Comparison of ENCODE assay signal across 9 cellular contexts in the genomic region with DNA sequence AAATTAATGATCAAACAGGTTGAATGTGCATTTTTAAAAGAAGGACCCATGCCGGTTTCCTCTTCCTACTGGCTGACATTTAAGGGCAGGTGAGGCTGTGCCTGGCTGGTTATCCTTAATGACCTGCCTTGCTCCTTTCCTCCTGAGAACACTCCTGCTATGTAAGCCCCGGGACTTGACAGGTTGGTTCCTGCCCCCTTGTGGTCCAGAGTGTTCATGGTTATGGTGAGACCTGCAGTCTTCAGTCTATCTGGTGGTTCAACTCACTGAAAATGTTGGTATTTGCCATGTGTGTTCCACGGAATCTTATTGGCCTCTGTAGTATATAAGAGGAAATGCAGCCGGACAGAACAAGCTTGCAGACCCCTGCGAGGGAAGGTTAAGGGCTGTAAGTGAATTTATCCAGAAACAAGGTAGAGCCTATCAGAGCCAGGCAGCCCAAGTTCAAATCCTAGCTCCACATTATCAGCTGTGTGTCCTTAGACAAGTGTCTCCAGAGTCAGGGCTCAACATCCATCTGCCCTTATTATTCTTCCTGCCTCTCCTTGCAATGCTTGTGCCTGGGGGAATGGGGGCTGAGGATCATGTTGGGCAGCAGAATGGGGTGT. TPM values are rescaled to one million over a fixed set of nuclear protein-coding genes. Genes with fewer than 3 reads are reported as not detected.
DNase-seq lines count a peak whose midpoint lies in the region; ATAC-seq and TF ChIP-seq lines count a peak whose summit lies in the region.
"Had no signal": no experiment of that assay in that cellular context is flagged by ENCODE, and none has a peak within 500 bp of the region (broad histone marks: within the 10 kb centered on the region; RNA-seq: fewer than 3 reads in every experiment).

No MANE protein-coding gene starts in this region.

- peak; percentile 44 for ATAC-seq in activated CD4-positive, alpha-beta T cell treated with anti-CD3 and anti-CD28 coated beads for 36 hours
- no peak for ATAC-seq in GM19324 (IDR thresholded peaks at IDR 0.05; ENCODE audit: low FRiP score, unreplicated experiment)
- ATAC-seq: CD8-positive, alpha-beta T cell had no signal

- H3K36me3 Mint-ChIP-seq in activated CD4-positive, alpha-beta T cell treated with anti-CD3 and anti-CD28 coated beads for 36 hours (ENCODE audit: low read depth), result no peaks in the 10 kb centered on the region
- no peaks in the 10 kb centered on the region for H3K36me3 Mint-ChIP-seq in nephron (ENCODE audit: low read depth)
- H3K36me3 Mint-ChIP-seq: CD8-positive, alpha-beta T cell had no signal

- peak; percentile 53 for DNase-seq in activated CD4-positive, alpha-beta T cell treated with anti-CD3 and anti-CD28 coated beads for 36 hours
- DNase-seq in activated CD4-positive, alpha-beta T cell treated with anti-CD3 and anti-CD28 coated beads for 1 hour, result no peak
- DNase-seq in M059J (ENCODE audit: low read depth) (peak; percentile 66), RWPE1 (ENCODE audit: low spot score) (peak; percentile 85), dorsolateral prefrontal cortex (peak in 9 of 10 donors; percentile 38 to 75 (median 49)), occipital lobe (lab: John Stamatoyannopoulos, UW) (no peak)

- H3K27ac ChIP-seq in RWPE1 (no peak overlapping the region), dorsolateral prefrontal cortex (no peak overlapping the region)

- no peak overlapping the region for H3K4me3 ChIP-seq in dorsolateral prefrontal cortex

- H3K27me3 Mint-ChIP-seq in activated CD4-positive, alpha-beta T cell treated with anti-CD3 and anti-CD28 coated beads for 36 hours, result peaks cover 34% of the 10 kb centered on the region
- H3K27me3 Mint-ChIP-seq in nephron (ENCODE audit: low read depth), result peaks cover 55% of the 10 kb centered on the region

- H3K4me3 Mint-ChIP-seq in activated CD4-positive, alpha-beta T cell treated with anti-CD3 and anti-CD28 coated beads for 36 hours, result no peak overlapping the region
- no peak overlapping the region for H3K4me3 Mint-ChIP-seq in nephron
- H3K4me3 Mint-ChIP-seq: CD8-positive, alpha-beta T cell had no signal

- intact Hi-C loops in activated CD4-positive, alpha-beta T cell treated with anti-CD3 and anti-CD28 coated beads for 36 hours (cut with DNase I, micrococcal nuclease), result loop anchor here (2.0 to 10.0 kb wide), 2 partner anchors 63 to 309 kb away; no protein-coding TSS in a partner anchor
- intact Hi-C loops in dorsolateral prefrontal cortex (cut with DNase I), result no loop called here

- H3K27me3 ChIP-seq in dorsolateral prefrontal cortex, result peaks cover 0 to 15% (median 0%) of the 10 kb centered on the region in 45 donors

- H3K27ac Mint-ChIP-seq in activated CD4-positive, alpha-beta T cell treated with anti-CD3 and anti-CD28 coated beads for 36 hours, result no peak overlapping the region
- no peak overlapping the region for H3K27ac Mint-ChIP-seq in nephron
- H3K27ac Mint-ChIP-seq: CD8-positive, alpha-beta T cell had no signal

- TF ChIP-seq CTCF in RWPE1 (conservative IDR thresholded peaks at IDR 0.05; ENCODE audit: low read depth) (peak; percentile 55), dorsolateral prefrontal cortex (IDR thresholded peaks at IDR 0.05 in 54 of 56, conservative IDR thresholded peaks at IDR 0.05 in 2 of 56; ENCODE audit: low read depth in 1 of 56, partially characterized antibody in 56 of 56) (peak in 53 of 56 donors; percentile 17 to 57 (median 40)), nephron (IDR thresholded peaks at IDR 0.05; ENCODE audit: unreplicated experiment in 3 of 3) (peak; percentile 42 to 50 (median 48))

- POLR2A ChIA-PET in activated CD4-positive, alpha-beta T cell treated with anti-CD3 and anti-CD28 coated beads for 36 hours (lab: Charles Lee), result interaction anchor here (0.6 kb wide), 1 partner anchor 165 kb away, joined by 3 read pairs; no protein-coding TSS in a partner anchor
- POLR2A ChIA-PET in RWPE1 (lab: Yijun Ruan, JAX; ENCODE audit: low non-redundant PET), result no interaction called here

- CTCF ChIA-PET in activated CD4-positive, alpha-beta T cell treated with anti-CD3 and anti-CD28 coated beads for 36 hours (lab: Charles Lee), result interaction anchor here (0.8 kb wide), 1 partner anchor 88 kb away, joined by 4 read pairs; no protein-coding TSS in a partner anchor
- CTCF ChIA-PET in RWPE1 (lab: Yijun Ruan, JAX), result interaction anchor here (0.5 to 1.2 kb wide), 14 partner anchors 9 to 1079 kb away, joined by 3 to 6 read pairs (median 4); no protein-coding TSS in a partner anchor

- H3K9me3 Mint-ChIP-seq in activated CD4-positive, alpha-beta T cell treated with anti-CD3 and anti-CD28 coated beads for 36 hours (ENCODE audit: low read depth), result peaks cover 3% of the 10 kb centered on the region
- H3K9me3 Mint-ChIP-seq in nephron, result no peaks in the 10 kb centered on the region

- H3K4me1 Mint-ChIP-seq in activated CD4-positive, alpha-beta T cell treated with anti-CD3 and anti-CD28 coated beads for 36 hours, result no peaks in the 10 kb centered on the region
- H3K4me1 Mint-ChIP-seq in nephron, result no peaks in the 10 kb centered on the region

RNA-seq across cellular contexts. Expression of a gene that starts 5.2 kb away (rescaled TPM):
- total RNA-seq in activated CD4-positive, alpha-beta T cell treated with anti-CD3 and anti-CD28 coated beads for 36 hours, result not detected
- total RNA-seq in M059J (2014; rRNA removed; shearing (Covaris generic)), result not detected in 2 replicates
- not detected for total RNA-seq in dorsolateral prefrontal cortex
- not detected for total RNA-seq in occipital lobe
- total RNA-seq: CD8-positive, alpha-beta T cell had no signal

RNA-seq across cellular contexts. Expression of a gene that starts 23.9 kb away (rescaled TPM):
- not detected for total RNA-seq in activated CD4-positive, alpha-beta T cell treated with anti-CD3 and anti-CD28 coated beads for 36 hours
- total RNA-seq in M059J (2014; rRNA removed; shearing (Covaris generic)), result not detected in 2 replicates
- total RNA-seq in dorsolateral prefrontal cortex (not detected), occipital lobe (not detected)
- total RNA-seq: CD8-positive, alpha-beta T cell had no signal

RNA-seq across cellular contexts. Expression of a gene that starts 44.0 kb away (rescaled TPM):
- total RNA-seq in activated CD4-positive, alpha-beta T cell treated with anti-CD3 and anti-CD28 coated beads for 36 hours, result not detected
- not detected in 2 replicates for total RNA-seq in M059J (2014; rRNA removed; shearing (Covaris generic))
- total RNA-seq in dorsolateral prefrontal cortex, result under 1 TPM in 1 of 120 experiments, not detected in 119; 0.47 TPM
- not detected for total RNA-seq in occipital lobe
- total RNA-seq: CD8-positive, alpha-beta T cell had no signal

Comparison
In these comparisons a context has a peak if more than half of its experiments do, and no peak if none do; other contexts are left out.
1. DNase-seq: peak in activated CD4-positive, alpha-beta T cell treated with anti-CD3 and anti-CD28 coated beads for 36 hours (single experiment), M059J (single experiment), RWPE1 (single experiment) and dorsolateral prefrontal cortex (9 of 10); none in activated CD4-positive, alpha-beta T cell treated with anti-CD3 and anti-CD28 coated beads for 1 hour (single experiment) and occipital lobe (single experiment).
2. intact Hi-C loops: an anchor here in activated CD4-positive, alpha-beta T cell treated with anti-CD3 and anti-CD28 coated beads for 36 hours (2.0 to 10.0 kb wide); none called in dorsolateral prefrontal cortex.
3. Peak in every context shown above with its lines, with median percentiles within 50 percentile points of each other: CTCF ChIP-seq.